In genomic region chr16:57244767-57245471, GRCh38 we compare ENCODE assay signal across 1 cellular context.
A peak's percentile ranks its signal among the peaks of the same experiment; 100 is the strongest.
TF ChIP-seq lines count a peak whose summit lies in the region.

Gene ARL2BP (plus strand): TSS chr16:57245259. CDS start chr16:57245368, 109 bp downstream.

TF ChIP-seq in GM12878, 131 proteins besides CTCF, POLR2A, EP300 and RAD21 (continued from another document):
- TF ChIP-seq HSF1 (IDR thresholded peaks at IDR 0.05; ENCODE audit: low read depth, low read length) (0 out of 2 replicates have a peak, but pooled peaks have one; percentile 18), E2F8 (IDR thresholded peaks at IDR 0.05; ENCODE audit: low read depth, partially characterized antibody) (no peak), LARP7 (IDR thresholded peaks at IDR 0.05) (peak; percentile 97), SIX5 (IDR thresholded peaks at IDR 0.05; ENCODE audit: low read depth, low read length, severe bottlenecking) (no peak), KLF5 (IDR thresholded peaks at IDR 0.05; ENCODE audit: partially characterized antibody) (peak; percentile 87), WRNIP1 (IDR thresholded peaks at IDR 0.05; ENCODE audit: borderline replicate concordance, low read depth, low read length) (0 out of 2 replicates have a peak, but pooled peaks have one; percentile 53), NFYA (IDR thresholded peaks at IDR 0.05; ENCODE audit: borderline replicate concordance, low read depth, low read length) (no peak), MEF2B (IDR thresholded peaks at IDR 0.05; ENCODE audit: partially characterized antibody, poor library complexity, severe bottlenecking) (peak; percentile 54), PAX8 (IDR thresholded peaks at IDR 0.05) (no peak), POU2F2 (IDR thresholded peaks at IDR 0.05; ENCODE audit: borderline replicate concordance, low read depth, low read length) (peak; percentile 51; the same call in 1 of the 3 replicates), GABPA (IDR thresholded peaks at IDR 0.05; ENCODE audit: low read depth) (peak; percentile 61), BHLHE40 (IDR thresholded peaks at IDR 0.05; ENCODE audit: borderline replicate concordance in 1 of 2, low read depth in 2 of 2, low read length in 1 of 2) (peak; percentile 35 to 64; a peak in 3 of 4 replicates), EED (IDR thresholded peaks at IDR 0.05; ENCODE audit: low read depth) (peak; percentile 55), CHD1 (IDR thresholded peaks at IDR 0.05; ENCODE audit: low read depth, low read length) (no peak), CBX5 (IDR thresholded peaks at IDR 0.05; ENCODE audit: low read depth) (no peak), BRCA1 (IDR thresholded peaks at IDR 0.05; ENCODE audit: low read depth, low read length) (no peak; the same call in 1 of the 2 replicates), ZBTB40 (IDR thresholded peaks at IDR 0.05; ENCODE audit: borderline replicate concordance) (peak; percentile 75), BCLAF1 (IDR thresholded peaks at IDR 0.05) (no peak), BMI1 (IDR thresholded peaks at IDR 0.05; ENCODE audit: borderline replicate concordance) (peak; percentile 76), BCL3 (IDR thresholded peaks at IDR 0.05; ENCODE audit: borderline replicate concordance, insufficient read depth, low read depth, low read length, poor library complexity, severe bottlenecking) (peak; percentile 50), CHD4 (IDR thresholded peaks at IDR 0.05) (no peak), PML (IDR thresholded peaks at IDR 0.05; ENCODE audit: low read length) (peak; percentile 90)
